24 cellular contexts compared by ENCODE assay signal in the genomic region with DNA sequence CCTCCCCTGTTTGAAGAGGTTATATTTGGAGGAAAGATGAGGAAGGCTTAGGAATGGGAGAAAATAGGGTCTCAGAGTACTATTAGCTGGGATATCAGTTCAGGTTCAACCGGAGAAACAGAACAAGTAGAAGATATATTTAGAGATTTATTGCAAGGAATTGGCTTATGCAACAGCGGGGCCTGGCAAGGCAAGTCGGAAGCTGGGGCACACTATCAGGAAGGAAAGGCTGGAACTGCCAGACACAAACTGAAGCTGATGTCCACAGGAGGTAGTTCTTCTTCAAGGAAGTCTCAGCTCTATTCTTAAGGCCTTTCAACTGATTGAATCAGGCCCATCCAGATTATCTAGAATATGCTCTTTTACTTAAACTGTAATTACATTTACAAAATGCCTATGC.
"Had no signal": no experiment of that assay in that cellular context is flagged by ENCODE, and none has a peak within 500 bp of the region (broad histone marks: within the 10 kb centered on the region; RNA-seq: fewer than 3 reads in every experiment).

No MANE protein-coding gene starts in this region.

- H2AFZ ChIP-seq: hepatocyte had no signal

- H3K4me2 ChIP-seq: hepatocyte had no signal

- DNase-seq: cortex of kidney; dermis blood vessel endothelial cell; effector CD4-positive, alpha-beta T cell; effector CD8-positive, alpha-beta T cell; effector memory CD4-positive, alpha-beta T cell; effector memory CD8-positive, alpha-beta T cell; endodermal cell; erythroblast; esophagus squamous epithelium; foreskin fibroblast; foreskin keratinocyte; foreskin melanocyte; gastrocnemius medialis; glutamatergic neuron; head of caudate nucleus; heart left ventricle; heart right ventricle; hippocampal formation had no signal

- H3K36me3 ChIP-seq: esophagus muscularis mucosa, esophagus squamous epithelium, gastrocnemius medialis, gastroesophageal sphincter, heart left ventricle, heart right ventricle had no signal

- H3K4me3 ChIP-seq: coronary artery, dorsolateral prefrontal cortex, esophagus muscularis mucosa, esophagus squamous epithelium, gastrocnemius medialis, gastroesophageal sphincter, heart left ventricle, heart right ventricle, hepatocyte had no signal

- H3K79me2 ChIP-seq: hepatocyte had no signal

- H3K27me3 ChIP-seq: dorsolateral prefrontal cortex, esophagus muscularis mucosa, esophagus squamous epithelium, foreskin keratinocyte, gastrocnemius medialis, gastroesophageal sphincter, heart left ventricle, hepatocyte had no signal

- H3K27ac ChIP-seq: coronary artery, epithelial cell of prostate, esophagus muscularis mucosa, esophagus squamous epithelium, foreskin keratinocyte, gastrocnemius medialis, gastroesophageal sphincter, heart left ventricle, heart right ventricle, hepatocyte had no signal

- H3K9me3 ChIP-seq: esophagus muscularis mucosa, gastrocnemius medialis, gastroesophageal sphincter, heart left ventricle had no signal

- H3K4me1 ChIP-seq: esophagus squamous epithelium, foreskin keratinocyte, gastrocnemius medialis, gastroesophageal sphincter, heart left ventricle, heart right ventricle had no signal
